21 cellular contexts compared by ENCODE assay signal in genomic region chr10:112022196-112022595, GRCh38.
"Had no signal": no experiment of that assay in that cellular context is flagged by ENCODE, and none has a peak within 500 bp of the region (broad histone marks: within the 10 kb centered on the region; RNA-seq: fewer than 3 reads in every experiment).

No MANE protein-coding gene starts in this region.

- H3K36me3 Mint-ChIP-seq: activated naive CD8-positive, alpha-beta T cell treated with anti-CD3 and anti-CD28 coated beads for 36 hours; mesothelial cell of epicardium; naive thymus-derived CD8-positive, alpha-beta T cell; neural progenitor cell; stimulated activated memory B cell treated with anti-CD40 and anti-IgM and Interleukin-4, amounts not matched to agents 10 μg/mL and 1 μg/mL and 100 μg/mL, for 72 hours had no signal

- H3K27me3 Mint-ChIP-seq: stimulated activated memory B cell treated with anti-CD40 and anti-IgM and Interleukin-4, amounts not matched to agents 10 μg/mL and 1 μg/mL and 100 μg/mL, for 72 hours had no signal

- DNase-seq: activated naive CD4-positive, alpha-beta T cell treated with Interleukin-2 at 50 U/mL for 16 hours; activated naive CD8-positive, alpha-beta T cell treated with anti-CD3 and anti-CD28 coated beads for 36 hours; activated T-cell treated with anti-CD3 and anti-CD28 coated beads, Interleukin-2, amount 50 U/mL, for 48 hours; colonic mucosa; dorsolateral prefrontal cortex; effector memory CD8-positive, alpha-beta T cell; heart left ventricle; left lung; naive thymus-derived CD8-positive, alpha-beta T cell; sigmoid colon; stimulated activated CD4-positive, alpha-beta T cell treated with anti-CD3 and anti-CD28 coated beads, Interleukin-15, amount 100 ng/mL, for 24 hours; stomach had no signal

- H3K4me3 ChIP-seq: breast epithelium, colonic mucosa, dorsolateral prefrontal cortex, heart left ventricle, left lung, lung, neural progenitor cell, sigmoid colon, smooth muscle cell, stomach, suprapubic skin, tibial nerve had no signal

- H3K9me3 Mint-ChIP-seq: activated naive CD8-positive, alpha-beta T cell treated with anti-CD3 and anti-CD28 coated beads for 36 hours; naive thymus-derived CD8-positive, alpha-beta T cell; neural progenitor cell; stimulated activated memory B cell treated with anti-CD40 and anti-IgM and Interleukin-4, amounts not matched to agents 10 μg/mL and 1 μg/mL and 100 μg/mL, for 72 hours; T-helper 2 cell treated with Interferon-gamma antibody and Interleukin-4, amounts not matched to agents 5 μg/mL and 100 μg/mL, for 36 hours had no signal

- H3K27me3 ChIP-seq: breast epithelium, colonic mucosa, dorsolateral prefrontal cortex, heart left ventricle, left lung, neural progenitor cell, sigmoid colon, stomach, suprapubic skin, tibial nerve had no signal

- H3K4me1 Mint-ChIP-seq: activated naive CD8-positive, alpha-beta T cell treated with anti-CD3 and anti-CD28 coated beads for 36 hours; mesothelial cell of epicardium; naive thymus-derived CD8-positive, alpha-beta T cell; neural progenitor cell; stimulated activated memory B cell treated with anti-CD40 and anti-IgM and Interleukin-4, amounts not matched to agents 10 μg/mL and 1 μg/mL and 100 μg/mL, for 72 hours had no signal

- H3K4me2 ChIP-seq: neural progenitor cell, smooth muscle cell had no signal

- ATAC-seq: effector memory CD8-positive, alpha-beta T cell; heart left ventricle; left lung; naive thymus-derived CD8-positive, alpha-beta T cell; stimulated activated memory B cell treated with anti-CD40 and anti-IgM and Interleukin-4, amounts not matched to agents 10 μg/mL and 1 μg/mL and 100 μg/mL, for 72 hours had no signal

- H3K9me3 ChIP-seq: breast epithelium, colonic mucosa, left lung, sigmoid colon, stomach, suprapubic skin, tibial nerve had no signal

- H3K27ac Mint-ChIP-seq: activated naive CD8-positive, alpha-beta T cell treated with anti-CD3 and anti-CD28 coated beads for 36 hours; effector memory CD8-positive, alpha-beta T cell; mesothelial cell of epicardium; neural progenitor cell; stimulated activated memory B cell treated with anti-CD40 and anti-IgM and Interleukin-4, amounts not matched to agents 10 μg/mL and 1 μg/mL and 100 μg/mL, for 72 hours; T-helper 2 cell treated with Interferon-gamma antibody and Interleukin-4, amounts not matched to agents 5 μg/mL and 100 μg/mL, for 36 hours had no signal

- H3K4me1 ChIP-seq: breast epithelium, colonic mucosa, heart left ventricle, left lung, neural progenitor cell, sigmoid colon, stomach, suprapubic skin had no signal

- H3K4me3 Mint-ChIP-seq: activated naive CD8-positive, alpha-beta T cell treated with anti-CD3 and anti-CD28 coated beads for 36 hours; effector memory CD8-positive, alpha-beta T cell; mesothelial cell of epicardium; naive thymus-derived CD8-positive, alpha-beta T cell; neural progenitor cell; stimulated activated memory B cell treated with anti-CD40 and anti-IgM and Interleukin-4, amounts not matched to agents 10 μg/mL and 1 μg/mL and 100 μg/mL, for 72 hours; T-helper 2 cell treated with Interferon-gamma antibody and Interleukin-4, amounts not matched to agents 5 μg/mL and 100 μg/mL, for 36 hours had no signal

- H3K9ac ChIP-seq: neural progenitor cell had no signal

- H2AFZ ChIP-seq: neural progenitor cell had no signal

- H3K36me3 ChIP-seq: breast epithelium, colonic mucosa, heart left ventricle, left lung, neural progenitor cell, sigmoid colon, stomach, suprapubic skin, tibial nerve had no signal

- H3K27ac ChIP-seq: breast epithelium, colonic mucosa, dorsolateral prefrontal cortex, heart left ventricle, left lung, neural progenitor cell, sigmoid colon, stomach, suprapubic skin, tibial nerve had no signal
